8 cellular contexts compared by ENCODE assay signal in the genomic region with DNA sequence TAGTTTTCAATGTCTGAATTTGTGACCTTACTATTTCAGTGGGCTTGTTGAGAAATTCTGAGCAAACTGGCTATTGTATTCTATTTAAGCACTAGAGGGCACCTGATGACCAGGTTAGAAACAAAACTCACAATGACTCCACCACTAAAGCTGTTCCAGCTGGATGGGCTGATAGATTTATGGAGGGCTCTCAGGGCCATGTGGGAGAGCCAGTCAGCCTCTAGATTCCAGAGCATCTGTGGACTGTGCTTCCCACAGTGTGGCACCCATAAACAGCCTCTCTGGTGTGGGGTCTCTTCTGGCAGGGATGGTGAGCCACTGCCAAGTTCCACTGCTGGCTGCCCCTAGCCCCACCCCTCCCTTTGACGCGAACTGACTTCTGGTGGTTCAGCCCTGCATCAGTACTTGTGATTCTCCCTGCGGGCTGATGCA. TPM values are rescaled to one million over a fixed set of nuclear protein-coding genes. Genes with fewer than 3 reads are reported as not detected.
A peak's percentile ranks its signal among the peaks of the same experiment; 100 is the strongest.
DNase-seq lines count a peak whose midpoint lies in the region; ATAC-seq and TF ChIP-seq lines count a peak whose summit lies in the region.

No MANE protein-coding gene starts in this region.

- no CpG with 5 or more reads among the region's 3 CpGs for whole genome bisulfite sequencing in iPS DF 6.9 (ENCODE audit: insufficient coverage, insufficient read length)
- 37 to 64% (median 49%) methylated on average over 1 to 3 of the region's 3 CpGs for WGBS in adrenal gland, 4 donors

- H3K4me1 ChIP-seq in SJCRH30, result no peaks in the 10 kb centered on the region
- H3K4me1 ChIP-seq in iPS DF 6.9 (ENCODE audit: control insufficient read depth, insufficient read depth, low read length), result no peaks in the 10 kb centered on the region
- no peaks in the 10 kb centered on the region for H3K4me1 ChIP-seq in adrenal gland (replicated peaks in 1 of 2)

- TF ChIP-seq CTCF in adrenal gland (IDR thresholded peaks at IDR 0.05), result no peak

- no peak for TF ChIP-seq POLR2A in adrenal gland (IDR thresholded peaks at IDR 0.05)

- peak; percentile 73 for DNase-seq in D341Med (ENCODE audit: low spot score)
- DNase-seq in LHCN-M2 (ENCODE audit: low read depth), result peak; percentile 54
- peak; percentile 17 to 47 for DNase-seq in SJCRH30
- DNase-seq in iPS DF 6.9 (ENCODE audit: low read depth, low spot score), result peak; percentile 35
- no peak for DNase-seq in adrenal gland
- no peak for DNase-seq in activated effector memory CD4-positive, alpha-beta T cell treated with anti-CD3 and anti-CD28 coated beads, Interleukin-2, amount 50 U/mL, for 16 hours
- DNase-seq in activated naive CD4-positive, alpha-beta T cell treated with anti-CD3 and anti-CD28 coated beads, Interleukin-2, amount 50 U/mL, for 16 hours, result no peak

- H3K27ac ChIP-seq in SJCRH30 (no peak overlapping the region), iPS DF 6.9 (ENCODE audit: low read length) (no peak overlapping the region), adrenal gland (no peak overlapping the region)

- intact Hi-C loops in adrenal gland (cut with DNase I), result no loop called here

- no peak for ATAC-seq in HG03342 (IDR thresholded peaks at IDR 0.05; ENCODE audit: unreplicated experiment)

- H3K36me3 ChIP-seq in SJCRH30 (no peaks in the 10 kb centered on the region), iPS DF 6.9 (ENCODE audit: control insufficient read depth, insufficient read depth, low read length) (no peaks in the 10 kb centered on the region), adrenal gland (replicated peaks in 1 of 2) (no peaks in the 10 kb centered on the region)

- H3K9me3 ChIP-seq in SJCRH30 (replicated peaks) (no peaks in the 10 kb centered on the region; the same call in 1 of the 2 replicates), iPS DF 6.9 (ENCODE audit: control insufficient read depth, insufficient read depth, low read length) (no peaks in the 10 kb centered on the region), adrenal gland (replicated peaks in 1 of 3) (no peaks in the 10 kb centered on the region)

- no peaks in the 10 kb centered on the region for H3K27me3 ChIP-seq in SJCRH30
- H3K27me3 ChIP-seq in iPS DF 6.9 (ENCODE audit: control insufficient read depth, insufficient read depth, low read length), result no peaks in the 10 kb centered on the region
- H3K27me3 ChIP-seq in adrenal gland, result no peaks in the 10 kb centered on the region

- H3K4me3 ChIP-seq in SJCRH30 (no peak overlapping the region), iPS DF 6.9 (ENCODE audit: low read length) (no peak overlapping the region), adrenal gland (no peak overlapping the region)

RNA-seq across cellular contexts. Expression of a gene that starts 29.2 kb away (rescaled TPM):
- total RNA-seq in LHCN-M2 (2014; rRNA removed) (not detected in 2 replicates), adrenal gland (not detected)
- polyA plus RNA-seq in LHCN-M2 (2012), result not detected
- not detected in 2 replicates for total RNA-seq in SJCRH30 (2014; rRNA removed; shearing (Covaris generic))
- polyA plus RNA-seq in adrenal gland, result not detected

Comparison
In these comparisons a context has a peak if more than half of its experiments do, and no peak if none do; other contexts are left out.
1. DNase-seq: peak in D341Med (single experiment), LHCN-M2 (single experiment), SJCRH30 (2 of 2) and iPS DF 6.9 (single experiment); none in adrenal gland (0 of 7), activated effector memory CD4-positive, alpha-beta T cell treated with anti-CD3 and anti-CD28 coated beads, Interleukin-2, amount 50 U/mL, for 16 hours (single experiment) and activated naive CD4-positive, alpha-beta T cell treated with anti-CD3 and anti-CD28 coated beads, Interleukin-2, amount 50 U/mL, for 16 hours (single experiment).